ENCODE assay signal across 8 cellular contexts in genomic region chr11:45922425-45923082, GRCh38. TPM values are rescaled to one million over a fixed set of nuclear protein-coding genes. Genes with fewer than 3 reads are reported as not detected.
DNase-seq lines count a peak whose midpoint lies in the region; ATAC-seq and TF ChIP-seq lines count a peak whose summit lies in the region.

LARGE2 (plus strand) TSS chr11:45922656; CDS start chr11:45922883, 227 bp downstream.

- ATAC-seq in HCT116 (peak; percentile 66), gastrocnemius medialis (no peak), HG03565 (IDR thresholded peaks at IDR 0.05; ENCODE audit: unreplicated experiment) (no peak), HG03342 (IDR thresholded peaks at IDR 0.05; ENCODE audit: unreplicated experiment) (no peak)

- H3K9me3 ChIP-seq in HCT116 (ENCODE audit: control insufficient read depth in 1 of 2, insufficient read depth in 1 of 2, low read depth in 1 of 2, low read length in 2 of 2) (no peaks in the 10 kb centered on the region), left ventricle myocardium inferior (replicated peaks) (no peaks in the 10 kb centered on the region), gastrocnemius medialis (no peaks in the 10 kb centered on the region)

- CTCF ChIA-PET in HCT116 (lab: Charles Lee): no interaction called here

- no peak for TF ChIP-seq CTCF in HCT116 (IDR thresholded peaks at IDR 0.05 in 2 of 3, conservative IDR thresholded peaks at IDR 0.05 in 1 of 3; ENCODE audit: borderline replicate concordance in 1 of 3, insufficient read depth in 1 of 3, low read depth in 2 of 3, low read length in 2 of 3)
- no peak for TF ChIP-seq CTCF in VCaP (conservative IDR thresholded peaks at IDR 0.05)
- no peak for TF ChIP-seq CTCF in left ventricle myocardium inferior (IDR thresholded peaks at IDR 0.05; ENCODE audit: borderline replicate concordance)
- TF ChIP-seq CTCF in gastrocnemius medialis (IDR thresholded peaks at IDR 0.05 in 4 of 5, conservative IDR thresholded peaks at IDR 0.05 in 1 of 5): no peak

- H2AFZ ChIP-seq in HCT116 (ENCODE audit: low read depth, low read length, poor library complexity, severe bottlenecking): peak within 1 kb of the TSS; percentile 41

- peak within 1 kb of the TSS; percentile 88 for H3K27ac ChIP-seq in HCT116 (ENCODE audit: low read depth, low read length)
- peak within 1 kb of the TSS; percentile 99 for H3K27ac ChIP-seq in VCaP
- no peak within 1 kb of the TSS for H3K27ac ChIP-seq in left ventricle myocardium inferior (replicated peaks)
- H3K27ac ChIP-seq in gastrocnemius medialis: no peak within 1 kb of the TSS

- no peaks in the 10 kb centered on the region for H3K9me2 ChIP-seq in HCT116 (ENCODE audit: insufficient read depth)

- BruUV-seq in HCT116 (replicated peaks; lab: Mats Ljungman, UMichigan): no TSS peak

- TF ChIP-seq POLR2A in HCT116 (IDR thresholded peaks at IDR 0.05; ENCODE audit: borderline replicate concordance, extremely low read depth, insufficient read depth, insufficient read length) (peak; percentile 35), gastrocnemius medialis (IDR thresholded peaks at IDR 0.05) (no peak)

- H3K4me1 ChIP-seq in HCT116 (ENCODE audit: control insufficient read depth in 1 of 2, insufficient read depth in 2 of 2, low read length in 2 of 2): peaks cover 17 to 26% of the 10 kb centered on the region in 2 experiments
- H3K4me1 ChIP-seq in left ventricle myocardium inferior: peaks cover 37% of the 10 kb centered on the region
- peaks cover 6 to 7% of the 10 kb centered on the region in 2 donors for H3K4me1 ChIP-seq in gastrocnemius medialis

- H3K79me2 ChIP-seq in HCT116 (ENCODE audit: insufficient read depth, low read length): peaks cover 15% of the 10 kb centered on the region

- in situ Hi-C loops in gastrocnemius medialis (cut with MboI; ENCODE audit: low sequenced_read_pairs in 4 of 4): no loop called here

- H3K4me3 ChIP-seq in HCT116 (replicated peaks in 1 of 2; ENCODE audit: low read depth in 1 of 2, low read length in 2 of 2) (peak within 1 kb of the TSS; percentile 66 to 91), left ventricle myocardium inferior (peak within 1 kb of the TSS; percentile 56), gastrocnemius medialis (peak within 1 kb of the TSS in 3 of 4 donors; percentile 25 to 44 (median 30))

- H3K36me3 ChIP-seq in HCT116 (ENCODE audit: control insufficient read depth in 1 of 2, insufficient read depth in 2 of 2, low read length in 2 of 2): peaks cover 0 to 23% of the 10 kb centered on the region in 2 experiments
- H3K36me3 ChIP-seq in left ventricle myocardium inferior: no peaks in the 10 kb centered on the region
- H3K36me3 ChIP-seq in gastrocnemius medialis: no peaks in the 10 kb centered on the region

- DNase-seq in 8988T (peak; percentile 95), HCT116 (ENCODE audit: low read depth, low spot score) (no peak), left ventricle myocardium inferior (peak; percentile 8), gastrocnemius medialis (peak in 1 of 2 donors; percentile 5), amygdala (lab: John Stamatoyannopoulos, UW) (no peak)

- H3K4me2 ChIP-seq in HCT116 (ENCODE audit: low read length): peak within 1 kb of the TSS; percentile 95

- H4K20me1 ChIP-seq in HCT116 (ENCODE audit: insufficient read depth): no peaks in the 10 kb centered on the region

- H3K27me3 ChIP-seq in HCT116 (ENCODE audit: insufficient read depth, low read length) (no peaks in the 10 kb centered on the region), left ventricle myocardium inferior (ENCODE audit: low read depth) (peaks cover 50% of the 10 kb centered on the region), gastrocnemius medialis (peaks cover 27 to 42% (median 33%) of the 10 kb centered on the region in 3 donors)

- H3K9ac ChIP-seq in HCT116 (ENCODE audit: low read length): peak within 1 kb of the TSS; percentile 84

- RAD21 ChIA-PET in HCT116 (lab: Charles Lee; ENCODE audit: low non-redundant PET in 1 of 2, low total read pairs in 2 of 2, uncharacterized antibody in 2 of 2, unreplicated experiment in 2 of 2): interaction anchor here in 1 of 2 experiments (0.6 kb wide), 1 partner anchor 43 kb away, joined by 3 read pairs; no protein-coding TSS in a partner anchor

- POLR2A ChIA-PET in HCT116 (lab: Charles Lee): no interaction called here

- no peak for TF ChIP-seq RAD21 in HCT116 (IDR thresholded peaks at IDR 0.05; ENCODE audit: low read depth)

- intact Hi-C loops in HCT116 (cut with micrococcal nuclease): no loop called here
- intact Hi-C loops in left ventricle myocardium inferior (cut with micrococcal nuclease): no loop called here
- intact Hi-C loops in gastrocnemius medialis (cut with DNase I; ENCODE audit: low total_unique reads): no loop called here

TF ChIP-seq in HCT116, 20 proteins besides CTCF, POLR2A, EP300 and RAD21:
- TF ChIP-seq EGR1 (IDR thresholded peaks at IDR 0.05; ENCODE audit: low read depth) (peak; percentile 77), ZFX (IDR thresholded peaks at IDR 0.05) (peak; percentile 82; the same call in 1 of the 2 replicates), ELF1 (IDR thresholded peaks at IDR 0.05; ENCODE audit: borderline replicate concordance, low read depth) (no peak), FOSL1 (IDR thresholded peaks at IDR 0.05; ENCODE audit: low read depth) (no peak), SIN3A (IDR thresholded peaks at IDR 0.05; ENCODE audit: low read depth) (peak; percentile 59; the same call in 1 of the 2 replicates), POLR2AphosphoS5 (IDR thresholded peaks at IDR 0.05; ENCODE audit: low read depth, low read length) (peak; percentile 72; the same call in 1 of the 2 replicates), SP1 (IDR thresholded peaks at IDR 0.05; ENCODE audit: low read depth) (peak; percentile 61; the same call in 1 of the 2 replicates)

RNA-seq across cellular contexts. Expression of gene LARGE2, which starts in this region (rescaled TPM):
- total RNA-seq in HCT116 (2021; ENCODE audit: unreplicated experiment) (67.6 TPM), left ventricle myocardium inferior (not detected), gastrocnemius medialis (not detected)
- polyA plus RNA-seq in HCT116 (2012): 60.8 and 61.4 TPM in 2 replicates

Comparison
In these comparisons a context has a peak if more than half of its experiments do, and no peak if none do; other contexts are left out.
1. RNA of gene LARGE2 (total RNA-seq): 67.6 TPM in HCT116 (single experiment); not detected in left ventricle myocardium inferior (single experiment) and not detected in gastrocnemius medialis; every median in the first group is over 10 times any median in the second.
2. Peak in DNase-seq and H3K4me3 ChIP-seq in left ventricle myocardium inferior; RNA of the gene not detected or under 1 TPM.
3. H3K27ac ChIP-seq: peak in HCT116 (single experiment) and VCaP (single experiment); none in left ventricle myocardium inferior (single experiment) and gastrocnemius medialis (0 of 4).
4. Peak in every context shown above with its lines, with median percentiles within 50 percentile points of each other: H3K4me3 ChIP-seq.